In genomic region chr13:111230385-111230930, GRCh38 we compare ENCODE assay signal across 14 cellular contexts.
A peak's percentile ranks its signal among the peaks of the same experiment; 100 is the strongest.
DNase-seq lines count a peak whose midpoint lies in the region; ATAC-seq, FAIRE-seq and TF ChIP-seq lines count a peak whose summit lies in the region.
"Had no signal": no experiment of that assay in that cellular context is flagged by ENCODE, and none has a peak within 500 bp of the region (broad histone marks: within the 10 kb centered on the region; RNA-seq: fewer than 3 reads in every experiment).

No MANE protein-coding gene starts in this region.

- intact Hi-C loops in Right ventricle myocardium superior (cut with DNase I) = no loop called here
- intact Hi-C loops in endothelial cell of umbilical vein (cut with micrococcal nuclease) = no loop called here
- intact Hi-C loops in gastrocnemius medialis (cut with DNase I; ENCODE audit: low total_unique reads) = no loop called here

- no peak overlapping the region for H3K27ac ChIP-seq in right atrium auricular region
- H3K27ac ChIP-seq in endothelial cell of umbilical vein (ENCODE audit: insufficient read depth, low read depth, low read length) = no peak overlapping the region
- peak overlapping the region in 3 of 4 donors; percentile 27 to 51 (median 30) for H3K27ac ChIP-seq in gastrocnemius medialis
- no peak overlapping the region for H3K27ac ChIP-seq in Karpas-422 (ENCODE audit: low read length)
- H3K27ac ChIP-seq: BLaER1 treated with 17β-estradiol and CSF1 and Interleukin-3, amounts not matched to agents 10 nM and 100 nM had no signal

- peaks cover 96% of the 10 kb centered on the region for H3K79me2 ChIP-seq in endothelial cell of umbilical vein (ENCODE audit: control insufficient read depth, insufficient read depth, low read length)
- H3K79me2 ChIP-seq in Karpas-422 (ENCODE audit: low read length) = peaks cover 98% of the 10 kb centered on the region

- no peak for TF ChIP-seq CTCF in right atrium auricular region (IDR thresholded peaks at IDR 0.05)
- TF ChIP-seq CTCF in endothelial cell of umbilical vein (IDR thresholded peaks at IDR 0.05; ENCODE audit: extremely low read depth in 1 of 2, insufficient read depth in 1 of 2, low read depth in 1 of 2, low read length in 2 of 2) = no peak
- TF ChIP-seq CTCF in gastrocnemius medialis (IDR thresholded peaks at IDR 0.05 in 4 of 5, conservative IDR thresholded peaks at IDR 0.05 in 1 of 5) = no peak

- dilution Hi-C loops in endothelial cell of umbilical vein (cut with MboI; ENCODE audit: extremely low pct_ligation_motif_present, low sequenced_read_pairs) = no loop called here

- no peaks in the 10 kb centered on the region for H3K9me3 ChIP-seq in right atrium auricular region
- no peaks in the 10 kb centered on the region for H3K9me3 ChIP-seq in endothelial cell of umbilical vein (replicated peaks; ENCODE audit: control insufficient read depth, insufficient read depth, low read length)
- no peaks in the 10 kb centered on the region for H3K9me3 ChIP-seq in gastrocnemius medialis
- H3K9me3 ChIP-seq in Karpas-422 (ENCODE audit: low read length) = no peaks in the 10 kb centered on the region

- H4K20me1 ChIP-seq in endothelial cell of umbilical vein (replicated peaks; ENCODE audit: control insufficient read depth, extremely low read depth, insufficient read depth, low read length) (peaks cover 7% of the 10 kb centered on the region), Karpas-422 (ENCODE audit: insufficient read depth, low read depth, low read length) (peaks cover 12% of the 10 kb centered on the region)

- H3K36me3 ChIP-seq in right atrium auricular region = no peaks in the 10 kb centered on the region
- peaks cover 9 to 25% of the 10 kb centered on the region in 2 experiments for H3K36me3 ChIP-seq in endothelial cell of umbilical vein (ENCODE audit: control insufficient read depth in 2 of 2, extremely low read depth in 1 of 2, insufficient read depth in 2 of 2, low read length in 2 of 2)
- H3K36me3 ChIP-seq in gastrocnemius medialis = peaks cover 0 to 10% of the 10 kb centered on the region in 2 donors
- H3K36me3 ChIP-seq in Karpas-422 (ENCODE audit: insufficient read depth, low read length) = peaks cover 26% of the 10 kb centered on the region

- CTCF ChIA-PET in endothelial cell of umbilical vein (lab: Charles Lee) = interaction anchor here (0.8 to 3.6 kb wide), 3 partner anchors 10 to 163 kb away, joined by 3 to 14 read pairs (median 3); no protein-coding TSS in a partner anchor

- DNase-seq in Right ventricle myocardium superior = no peak
- DNase-seq in right atrium auricular region (ENCODE audit: low spot score) = no peak
- no peak for DNase-seq in endothelial cell of umbilical vein (ENCODE audit: low read depth, low spot score)
- no peak for DNase-seq in gastrocnemius medialis
- no peak for DNase-seq in AG20443 (ENCODE audit: low spot score)
- no peak for DNase-seq in NCI-H1092 (lab: John Stamatoyannopoulos, UW)
- DNase-seq in Karpas-422 = no peak
- DNase-seq: 8988T; CD4-positive, CD25-positive, alpha-beta regulatory T cell; DMS53; HCEC 1CT; HFFc6 had no signal

- H3K4me3 ChIP-seq in right atrium auricular region (no peak overlapping the region), endothelial cell of umbilical vein (replicated peaks in 1 of 3; ENCODE audit: insufficient read depth in 1 of 3, low read depth in 1 of 3, low read length in 3 of 3) (no peak overlapping the region), gastrocnemius medialis (no peak overlapping the region), Karpas-422 (ENCODE audit: low read length) (no peak overlapping the region)
- H3K4me3 ChIP-seq: BLaER1 treated with 17β-estradiol and CSF1 and Interleukin-3, amounts not matched to agents 10 nM and 100 nM had no signal

- H3K27me3 ChIP-seq in right atrium auricular region (no peaks in the 10 kb centered on the region), endothelial cell of umbilical vein (ENCODE audit: control insufficient read depth in 2 of 2, insufficient read depth in 2 of 2, low read length in 2 of 2) (no peaks in the 10 kb centered on the region), gastrocnemius medialis (no peaks in the 10 kb centered on the region), Karpas-422 (ENCODE audit: low read length) (no peaks in the 10 kb centered on the region)
- H3K27me3 ChIP-seq: BLaER1 treated with 17β-estradiol and CSF1 and Interleukin-3, amounts not matched to agents 10 nM and 100 nM had no signal

- in situ Hi-C loops in gastrocnemius medialis (cut with MboI; ENCODE audit: low sequenced_read_pairs in 4 of 4) = loop anchor here in 2 of 4 donors (25.0 kb wide), 1 partner anchor 318 kb away; the partner anchor contains the start of gene ANKRD10 (in 2 of the 2)

- H3K9me1 ChIP-seq in endothelial cell of umbilical vein (replicated peaks; ENCODE audit: control insufficient read depth, extremely low read depth, insufficient read depth, low read length) = no peaks in the 10 kb centered on the region

- H3K4me1 ChIP-seq in right atrium auricular region (peaks cover 0 to 31% of the 10 kb centered on the region in 2 donors), endothelial cell of umbilical vein (ENCODE audit: control insufficient read depth, extremely low read depth, insufficient read depth, low read length) (no peaks in the 10 kb centered on the region), gastrocnemius medialis (peaks cover 46 to 56% of the 10 kb centered on the region in 2 donors), Karpas-422 (ENCODE audit: low read length) (no peaks in the 10 kb centered on the region)

- H3K9ac ChIP-seq in endothelial cell of umbilical vein (replicated peaks; ENCODE audit: extremely low read depth, insufficient read depth, low read length) = no peak overlapping the region
- H3K9ac ChIP-seq in Karpas-422 (ENCODE audit: low read length) = no peak overlapping the region
- H3K9ac ChIP-seq: BLaER1 treated with 17β-estradiol and CSF1 and Interleukin-3, amounts not matched to agents 10 nM and 100 nM had no signal

- TF ChIP-seq POLR2A in endothelial cell of umbilical vein (IDR thresholded peaks at IDR 0.05; ENCODE audit: low read depth, low read length) = no peak
- no peak for TF ChIP-seq POLR2A in gastrocnemius medialis (IDR thresholded peaks at IDR 0.05)

- FAIRE-seq in endothelial cell of umbilical vein (lab: Jason Lieb, UNC) = peak; percentile 21
- FAIRE-seq: GM18507 had no signal

- POLR2A ChIA-PET in endothelial cell of umbilical vein (lab: Charles Lee) = no interaction called here

- H2AFZ ChIP-seq in endothelial cell of umbilical vein (ENCODE audit: low read depth, low read length) (no peak overlapping the region), Karpas-422 (ENCODE audit: low read length) (no peak overlapping the region)

- peak; percentile 60 for ATAC-seq in Right ventricle myocardium superior (ENCODE audit: poor library complexity)
- no peak for ATAC-seq in gastrocnemius medialis

- H3K4me2 ChIP-seq in endothelial cell of umbilical vein (ENCODE audit: insufficient read depth, low read length) (no peak overlapping the region), Karpas-422 (ENCODE audit: low read depth, low read length, poor library complexity, severe bottlenecking) (no peak overlapping the region)

- no peaks in the 10 kb centered on the region for H3K9me2 ChIP-seq in Karpas-422 (replicated peaks; ENCODE audit: insufficient read depth, low read length)

- BruUV-seq in endothelial cell of umbilical vein (replicated peaks; lab: Mats Ljungman, UMichigan) = no TSS peak

TF ChIP-seq in endothelial cell of umbilical vein, 7 proteins besides CTCF, POLR2A, EP300 and RAD21:
- TF ChIP-seq MAX (IDR thresholded peaks at IDR 0.05; ENCODE audit: insufficient read depth, insufficient read length) (no peak), EZH2 (IDR thresholded peaks at IDR 0.05; ENCODE audit: borderline replicate concordance, low read depth, low read length, severe bottlenecking) (no peak), FOS (IDR thresholded peaks at IDR 0.05; ENCODE audit: borderline replicate concordance, insufficient read depth, low read length) (no peak)

Comparison
In these comparisons a context has a peak if more than half of its experiments do, and no peak if none do; other contexts are left out.
1. H3K27ac ChIP-seq: peak in gastrocnemius medialis (3 of 4); none in right atrium auricular region (0 of 2), endothelial cell of umbilical vein (single experiment) and Karpas-422 (single experiment).